ENCODE assay signal across 13 cellular contexts in the genomic region with DNA sequence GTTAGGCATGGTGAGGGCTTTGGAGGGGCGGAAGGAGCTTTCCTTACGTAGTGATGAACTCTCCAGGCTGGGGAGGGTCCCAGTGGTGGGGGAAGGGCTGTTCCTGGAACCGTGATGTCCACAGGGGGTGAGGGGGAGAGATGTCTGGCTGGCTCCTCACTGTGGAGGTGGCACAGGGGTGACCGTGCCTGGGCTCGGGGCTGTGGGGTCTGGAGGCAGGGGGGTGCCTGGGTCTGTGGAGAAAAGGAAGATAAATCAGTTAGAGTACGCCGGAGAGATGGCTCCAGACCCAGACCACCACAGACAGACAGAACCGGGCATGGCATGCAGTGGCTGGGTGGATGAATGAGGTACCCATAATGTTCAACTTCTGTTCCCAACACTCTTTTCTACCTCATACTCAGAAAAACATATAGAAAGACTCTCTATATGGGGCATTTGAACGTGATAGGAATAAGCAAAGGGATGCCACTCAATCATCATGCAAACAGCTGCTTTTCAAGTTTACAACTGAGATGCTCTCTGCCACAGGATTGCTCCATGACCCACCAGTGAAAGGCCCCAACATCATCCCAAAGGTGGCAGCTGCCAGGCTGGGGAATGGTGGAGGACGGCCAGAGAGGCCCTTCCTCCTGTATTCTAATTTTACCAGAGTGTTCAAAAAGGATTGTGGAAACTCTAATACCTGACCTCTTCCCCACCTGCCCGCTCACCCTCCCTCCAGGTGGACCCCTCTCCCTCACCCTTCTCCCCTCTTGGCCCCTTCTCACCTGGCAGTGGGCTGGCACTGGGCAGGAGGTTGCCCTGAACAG. TPM values are rescaled to one million over a fixed set of nuclear protein-coding genes. Genes with fewer than 3 reads are reported as not detected.
DNase-seq lines count a peak whose midpoint lies in the region; ATAC-seq, FAIRE-seq and TF ChIP-seq lines count a peak whose summit lies in the region.
"Had no signal": no experiment of that assay in that cellular context is flagged by ENCODE, and none has a peak within 500 bp of the region (broad histone marks: within the 10 kb centered on the region; RNA-seq: fewer than 3 reads in every experiment).

No MANE protein-coding gene starts in this region.

- H3K9ac ChIP-seq in SK-N-SH (no peak overlapping the region), kidney (ENCODE audit: low read length in 2 of 2) (no peak overlapping the region)

- DNase-seq in activated T-cell treated with anti-CD3 and anti-CD28 coated beads, Interleukin-2, amount 50 U/mL, for 72 hours = no peak
- DNase-seq in activated T-cell treated with anti-CD3 and anti-CD28 coated beads, Interleukin-2, amount 50 U/mL, for 48 hours = no peak
- no peak for DNase-seq in SK-N-SH
- no peak for DNase-seq in epithelial cell of prostate (ENCODE audit: low read depth, low spot score)
- no peak for DNase-seq in stimulated activated naive B cell treated with anti-CD40 and anti-IgM and Interleukin-4, amounts not matched to agents 10 μg/mL and 1 μg/mL and 100 μg/mL, for 72 hours
- DNase-seq in kidney = no peak
- DNase-seq in COR-L47 (lab: John Stamatoyannopoulos, UW) = no peak
- no peak for DNase-seq in NCI-H526 treated with DMSO at 0.1 percent for 48 hours (lab: John Stamatoyannopoulos, UW)
- DNase-seq: hypothalamus, NCI-H226, Right ventricle myocardium superior had no signal

- H3K27me3 Mint-ChIP-seq in activated T-cell treated with anti-CD3 and anti-CD28 coated beads, Interleukin-2, amount 50 U/mL, for 72 hours (ENCODE audit: low read depth) = no peaks in the 10 kb centered on the region
- no peaks in the 10 kb centered on the region for H3K27me3 Mint-ChIP-seq in stimulated activated naive B cell treated with anti-CD40 and anti-IgM and Interleukin-4, amounts not matched to agents 10 μg/mL and 1 μg/mL and 100 μg/mL, for 72 hours

- H3K4me1 Mint-ChIP-seq in activated T-cell treated with anti-CD3 and anti-CD28 coated beads, Interleukin-2, amount 50 U/mL, for 72 hours (ENCODE audit: low read depth) = peaks cover 34% of the 10 kb centered on the region
- H3K4me1 Mint-ChIP-seq in stimulated activated naive B cell treated with anti-CD40 and anti-IgM and Interleukin-4, amounts not matched to agents 10 μg/mL and 1 μg/mL and 100 μg/mL, for 72 hours = peaks cover 30 to 51% of the 10 kb centered on the region in 2 donors

- H3K4me3 Mint-ChIP-seq in activated T-cell treated with anti-CD3 and anti-CD28 coated beads, Interleukin-2, amount 50 U/mL, for 72 hours = no peak overlapping the region
- peak overlapping the region; percentile 48 to 55 for H3K4me3 Mint-ChIP-seq in stimulated activated naive B cell treated with anti-CD40 and anti-IgM and Interleukin-4, amounts not matched to agents 10 μg/mL and 1 μg/mL and 100 μg/mL, for 72 hours

- POLR2A ChIA-PET in SK-N-SH (lab: Yijun Ruan, JAX) = interaction anchor here (1.1 to 1.4 kb wide), 3 partner anchors 25 to 46 kb away, joined by 3 to 7 read pairs (median 6); a partner anchor contains a TSS

- H3K36me3 Mint-ChIP-seq in activated T-cell treated with anti-CD3 and anti-CD28 coated beads, Interleukin-2, amount 50 U/mL, for 72 hours (ENCODE audit: insufficient read depth in 2 of 2) = peaks cover 30 to 43% of the 10 kb centered on the region in 2 donors
- H3K36me3 Mint-ChIP-seq in stimulated activated naive B cell treated with anti-CD40 and anti-IgM and Interleukin-4, amounts not matched to agents 10 μg/mL and 1 μg/mL and 100 μg/mL, for 72 hours = peaks cover 53 to 74% of the 10 kb centered on the region in 2 donors

- H3K9me3 Mint-ChIP-seq in activated T-cell treated with anti-CD3 and anti-CD28 coated beads, Interleukin-2, amount 50 U/mL, for 72 hours = no peaks in the 10 kb centered on the region
- H3K9me3 Mint-ChIP-seq in stimulated activated naive B cell treated with anti-CD40 and anti-IgM and Interleukin-4, amounts not matched to agents 10 μg/mL and 1 μg/mL and 100 μg/mL, for 72 hours = no peaks in the 10 kb centered on the region

- FAIRE-seq in kidney (lab: Jason Lieb, UNC) = no peak
- FAIRE-seq: endometrium had no signal

- no peak overlapping the region for H3K4me2 ChIP-seq in SK-N-SH

- peak overlapping the region; percentile 81 for H3K27ac Mint-ChIP-seq in activated T-cell treated with anti-CD3 and anti-CD28 coated beads, Interleukin-2, amount 50 U/mL, for 72 hours
- H3K27ac Mint-ChIP-seq in stimulated activated naive B cell treated with anti-CD40 and anti-IgM and Interleukin-4, amounts not matched to agents 10 μg/mL and 1 μg/mL and 100 μg/mL, for 72 hours = peak overlapping the region; percentile 92

- no peaks in the 10 kb centered on the region for H3K27me3 ChIP-seq in SK-N-SH (ENCODE audit: insufficient read depth)

- intact Hi-C loops in kidney (cut with DNase I) = no loop called here

- H3K27ac ChIP-seq in SK-N-SH (ENCODE audit: low read depth in 2 of 2, low read length in 1 of 2) (peak overlapping the region; percentile 14 to 31; a peak in 2 of 4 replicates), epithelial cell of prostate (peak overlapping the region; percentile 94), kidney (ENCODE audit: low read depth in 2 of 2, low read length in 2 of 2) (no peak overlapping the region)

- no peak for ATAC-seq in activated T-cell treated with anti-CD3 and anti-CD28 coated beads, Interleukin-2, amount 50 U/mL, for 72 hours (replicated peaks in 1 of 2)
- ATAC-seq in stimulated activated naive B cell treated with anti-CD40 and anti-IgM and Interleukin-4, amounts not matched to agents 10 μg/mL and 1 μg/mL and 100 μg/mL, for 72 hours (replicated peaks) = no peak
- ATAC-seq: sciatic nerve had no signal

- TF ChIP-seq CTCF in SK-N-SH (IDR thresholded peaks at IDR 0.05) (no peak), kidney (IDR thresholded peaks at IDR 0.05; ENCODE audit: borderline replicate concordance, extremely low read depth, insufficient read depth) (no peak)

- CTCF ChIA-PET in SK-N-SH (lab: Yijun Ruan, JAX) = interaction anchor here (1.2 to 7.8 kb wide), 4 partner anchors 25 to 45 kb away, joined by 3 to 60 read pairs (median 6); a partner anchor contains a TSS

- H2AFZ ChIP-seq in SK-N-SH (ENCODE audit: low read depth) = no peak overlapping the region

- TF ChIP-seq EP300 in SK-N-SH (IDR thresholded peaks at IDR 0.05; ENCODE audit: borderline replicate concordance in 1 of 2, low read depth in 1 of 2, low read length in 1 of 2) = no peak

- TF ChIP-seq RAD21 in SK-N-SH (IDR thresholded peaks at IDR 0.05; ENCODE audit: low read length) = no peak

- peaks cover 34% of the 10 kb centered on the region for H3K79me2 ChIP-seq in SK-N-SH (ENCODE audit: insufficient read depth)

- H3K4me1 ChIP-seq in SK-N-SH (ENCODE audit: control insufficient read depth in 1 of 2, insufficient read depth in 2 of 2, low read depth in 1 of 2, low read length in 1 of 2) = peaks cover 18 to 22% of the 10 kb centered on the region in 2 experiments; a peak in 3 of 4 replicates
- peaks cover 21 to 23% of the 10 kb centered on the region in 2 donors for H3K4me1 ChIP-seq in kidney (ENCODE audit: control insufficient read depth in 1 of 2, insufficient read depth in 1 of 2, low read depth in 1 of 2, low read length in 2 of 2)

- WGBS in SK-N-SH (ENCODE audit: low lambda C conversion rate) = 90% methylated on average over 7 of the region's 11 CpGs

- peaks cover 67% of the 10 kb centered on the region for H3F3A ChIP-seq in SK-N-SH (replicated peaks; ENCODE audit: insufficient read depth)

- H4K20me1 ChIP-seq in SK-N-SH (ENCODE audit: insufficient read depth) = peaks cover 42% of the 10 kb centered on the region

- H3K9me3 ChIP-seq in SK-N-SH = no peaks in the 10 kb centered on the region
- H3K9me3 ChIP-seq in kidney (ENCODE audit: control insufficient read depth in 1 of 2, low read length in 2 of 2) = no peaks in the 10 kb centered on the region

- H3K36me3 ChIP-seq in SK-N-SH (replicated peaks in 1 of 2; ENCODE audit: control insufficient read depth in 1 of 2, insufficient read depth in 2 of 2, low read length in 1 of 2) (peaks cover 55 to 61% of the 10 kb centered on the region in 2 experiments), kidney (ENCODE audit: control insufficient read depth in 1 of 2, insufficient read depth in 2 of 2, low read length in 2 of 2) (peaks cover 42 to 57% of the 10 kb centered on the region in 2 donors)

- no peaks in the 10 kb centered on the region for H3K9me2 ChIP-seq in SK-N-SH

- H3K4me3 ChIP-seq in SK-N-SH (ENCODE audit: low read depth in 2 of 2, low read length in 1 of 2) (no peak overlapping the region), kidney (ENCODE audit: low read length in 2 of 2) (no peak overlapping the region)

RNA-seq across cellular contexts. Expression of a gene that starts 5.6 kb away (rescaled TPM):
- total RNA-seq in activated T-cell treated with anti-CD3 and anti-CD28 coated beads, Interleukin-2, amount 50 U/mL, for 72 hours = 100 to 1,000 TPM; 391 to 492 TPM
- polyA plus RNA-seq in SK-N-SH (2012; rRNA removed) = 4,697 and 4,711 TPM in 2 replicates
- 5,071 and 5,786 TPM in 2 replicates for polyA plus RNA-seq in SK-N-SH (2012; cell fraction: cytosol; rRNA removed)
- 2,747 and 3,220 TPM in 2 replicates for polyA plus RNA-seq in SK-N-SH (2012; cell fraction: nucleus; rRNA removed)
- total RNA-seq in kidney = 1,630 TPM
- 4,190 TPM for polyA plus RNA-seq in kidney (ENCODE audit: insufficient read depth, low read depth, low replicate concordance)

RNA-seq across cellular contexts. Expression of a gene that starts 11.4 kb away (rescaled TPM):
- 100 to 1,000 TPM in 1 of 2 donors, 10 to 100 TPM in 1; 96.3 to 111 TPM for total RNA-seq in activated T-cell treated with anti-CD3 and anti-CD28 coated beads, Interleukin-2, amount 50 U/mL, for 72 hours
- polyA plus RNA-seq in SK-N-SH (2012; rRNA removed) = 203 and 234 TPM in 2 replicates
- 217 and 220 TPM in 2 replicates for polyA plus RNA-seq in SK-N-SH (2012; cell fraction: cytosol; rRNA removed)
- polyA plus RNA-seq in SK-N-SH (2012; cell fraction: nucleus; rRNA removed) = 99.3 and 133 TPM in 2 replicates
- total RNA-seq in kidney = 48.2 TPM
- 142 TPM for polyA plus RNA-seq in kidney (ENCODE audit: insufficient read depth, low read depth, low replicate concordance)

RNA-seq across cellular contexts. Expression of a gene that starts 25.5 kb away (rescaled TPM):
- total RNA-seq in activated T-cell treated with anti-CD3 and anti-CD28 coated beads, Interleukin-2, amount 50 U/mL, for 72 hours = 100 to 1,000 TPM in 1 of 2 donors, 10 to 100 TPM in 1; 99.7 to 104 TPM
- polyA plus RNA-seq in SK-N-SH (2012; rRNA removed) = 64.3 and 73.0 TPM in 2 replicates
- 41.9 and 47.1 TPM in 2 replicates for polyA plus RNA-seq in SK-N-SH (2012; cell fraction: cytosol; rRNA removed)
- polyA plus RNA-seq in SK-N-SH (2012; cell fraction: nucleus; rRNA removed) = 145 and 203 TPM in 2 replicates
- 112 TPM for total RNA-seq in kidney
- 18.8 TPM for polyA plus RNA-seq in kidney (ENCODE audit: insufficient read depth, low read depth, low replicate concordance)

RNA-seq across cellular contexts. Expression of a gene that starts 35.7 kb away (rescaled TPM):
- 10 to 100 TPM; 74.6 to 84.6 TPM for total RNA-seq in activated T-cell treated with anti-CD3 and anti-CD28 coated beads, Interleukin-2, amount 50 U/mL, for 72 hours
- polyA plus RNA-seq in SK-N-SH (2012; rRNA removed) = 132 and 143 TPM in 2 replicates
- polyA plus RNA-seq in SK-N-SH (2012; cell fraction: cytosol; rRNA removed) = 76.6 and 100 TPM in 2 replicates
- 203 and 237 TPM in 2 replicates for polyA plus RNA-seq in SK-N-SH (2012; cell fraction: nucleus; rRNA removed)
- 104 TPM for total RNA-seq in kidney
- polyA plus RNA-seq in kidney (ENCODE audit: insufficient read depth, low read depth, low replicate concordance) = 40.4 TPM

RNA-seq across cellular contexts. Expression of a gene that starts 45.7 kb away (rescaled TPM):
- 10 to 100 TPM in 1 of 2 donors, 1 to 10 TPM in 1; 7.4 to 11.8 TPM for total RNA-seq in activated T-cell treated with anti-CD3 and anti-CD28 coated beads, Interleukin-2, amount 50 U/mL, for 72 hours
- polyA plus RNA-seq in SK-N-SH (2012; rRNA removed) (1.9 and 2.0 TPM in 2 replicates), kidney (ENCODE audit: insufficient read depth, low read depth, low replicate concordance) (2.4 TPM)
- polyA plus RNA-seq in SK-N-SH (2012; cell fraction: cytosol; rRNA removed) = 1.1 and 1.3 TPM in 2 replicates
- polyA plus RNA-seq in SK-N-SH (2012; cell fraction: nucleus; rRNA removed) = 4.3 and 4.4 TPM in 2 replicates
- total RNA-seq in kidney = 8.6 TPM

Comparison
In these comparisons a context has a peak if more than half of its experiments do, and no peak if none do; other contexts are left out.
1. H3K4me3 Mint-ChIP-seq: peak in stimulated activated naive B cell treated with anti-CD40 and anti-IgM and Interleukin-4, amounts not matched to agents 10 μg/mL and 1 μg/mL and 100 μg/mL, for 72 hours (2 of 2); none in activated T-cell treated with anti-CD3 and anti-CD28 coated beads, Interleukin-2, amount 50 U/mL, for 72 hours (0 of 2).
2. H3K27ac ChIP-seq: peak in SK-N-SH (2 of 2) and epithelial cell of prostate (single experiment); none in kidney (0 of 2).